20 cellular contexts compared by ENCODE assay signal in the genomic region with DNA sequence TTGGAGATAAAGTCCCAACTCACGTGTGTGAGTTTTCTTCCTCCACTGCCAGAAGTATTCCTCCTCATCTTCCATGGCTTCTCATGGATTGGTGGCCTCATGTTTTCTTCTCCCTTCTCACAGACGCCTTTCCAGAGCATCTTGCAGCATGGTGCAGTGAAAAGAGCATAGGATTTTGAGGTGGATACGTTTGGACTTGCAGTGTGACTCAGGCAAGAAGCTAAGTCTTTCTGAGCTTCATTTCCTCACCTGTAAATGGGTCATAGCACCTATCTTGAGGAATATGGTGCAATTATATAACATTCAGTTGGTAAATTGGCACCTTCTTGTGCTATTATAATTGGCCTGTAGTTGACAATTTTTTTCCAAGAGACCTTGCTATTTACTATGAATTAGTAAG.
"Had no signal": no experiment of that assay in that cellular context is flagged by ENCODE, and none has a peak within 500 bp of the region (broad histone marks: within the 10 kb centered on the region; RNA-seq: fewer than 3 reads in every experiment).

No MANE protein-coding gene starts in this region.

- H3K27ac ChIP-seq: KMS-11, SJSA1, SK-N-MC had no signal

- DNase-seq: MG63, NCI-H1092, NCI-H1105 treated with DMSO at 0.1 percent for 48 hours, NCI-H1436, NCI-H187, NCI-H2029, NCI-H2081 treated with DMSO at 0.1 percent for 48 hours, NCI-H2171, NCI-H226, NCI-H446, NCI-H510A, NCI-H524 treated with DMSO at 0.1 percent for 48 hours, NCI-H69, NCI-H774, Right ventricle myocardium superior, SIG-M5 had no signal

- ATAC-seq: K562 had no signal

- H3K4me3 ChIP-seq: K562, MG63, SJSA1, SK-N-MC had no signal

- H3K27me3 ChIP-seq: MG63, SJSA1 had no signal
